ENCODE assay signal across 27 cellular contexts in the genomic region with DNA sequence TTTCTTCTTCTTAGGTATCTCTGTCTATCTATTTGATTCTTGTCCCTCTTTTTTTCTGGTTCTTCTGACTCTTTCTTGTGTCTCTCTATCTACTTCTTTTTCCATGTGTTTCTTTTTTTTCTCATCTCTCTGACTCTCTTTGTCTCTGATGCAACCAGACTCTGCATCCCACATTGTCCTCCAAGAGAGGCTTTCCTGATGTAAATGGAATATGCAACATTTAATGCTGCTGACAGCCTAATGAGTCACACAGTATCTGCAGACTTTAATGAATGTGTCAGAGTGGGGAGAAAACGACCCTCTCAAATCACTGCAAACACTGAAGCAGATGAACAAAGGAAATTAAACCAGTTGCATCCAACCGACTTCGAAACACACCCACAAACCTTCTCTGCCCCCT.
DNase-seq lines count a peak whose midpoint lies in the region; ATAC-seq, FAIRE-seq and TF ChIP-seq lines count a peak whose summit lies in the region.
"Had no signal": no experiment of that assay in that cellular context is flagged by ENCODE, and none has a peak within 500 bp of the region (broad histone marks: within the 10 kb centered on the region; RNA-seq: fewer than 3 reads in every experiment).

No MANE protein-coding gene starts in this region.

- H3K27me3 Mint-ChIP-seq in astrocyte (ENCODE audit: low read depth, unreplicated experiment), result peaks cover 3% of the 10 kb centered on the region
- H3K27me3 Mint-ChIP-seq: activated naive CD8-positive, alpha-beta T cell treated with anti-CD3 and anti-CD28 coated beads, Interleukin-2, amount 50 U/mL, for 24 hours; activated T-cell treated with anti-CD3 and anti-CD28 coated beads, Interleukin-2, amount 50 U/mL, for 24 hours had no signal

- no peaks in the 10 kb centered on the region for H3K4me1 ChIP-seq in A673 (ENCODE audit: insufficient read depth, low read length, poor library complexity, severe bottlenecking)
- H3K4me1 ChIP-seq in astrocyte (ENCODE audit: insufficient read depth, low read length), result peaks cover 8% of the 10 kb centered on the region
- H3K4me1 ChIP-seq: A549, Caco-2 had no signal

- H3K4me3 Mint-ChIP-seq in astrocyte (ENCODE audit: unreplicated experiment), result no peak overlapping the region
- H3K4me3 Mint-ChIP-seq: activated naive CD8-positive, alpha-beta T cell treated with anti-CD3 and anti-CD28 coated beads, Interleukin-2, amount 50 U/mL, for 24 hours; activated T-cell treated with anti-CD3 and anti-CD28 coated beads, Interleukin-2, amount 50 U/mL, for 24 hours; nephron progenitor cell had no signal

- CTCF ChIA-PET in A673 (lab: Charles Lee) (no interaction called here), RWPE1 (lab: Yijun Ruan, JAX) (no interaction called here)

- H3K27me3 ChIP-seq in A673 (replicated peaks; ENCODE audit: insufficient read depth, low read depth, low read length, poor library complexity), result no peaks in the 10 kb centered on the region
- no peaks in the 10 kb centered on the region for H3K27me3 ChIP-seq in astrocyte (ENCODE audit: insufficient read depth, low read length)
- H3K27me3 ChIP-seq: hepatocyte had no signal

- H3K36me3 Mint-ChIP-seq in astrocyte (ENCODE audit: low read depth, unreplicated experiment), result no peaks in the 10 kb centered on the region

- H3K27ac Mint-ChIP-seq in astrocyte (ENCODE audit: unreplicated experiment), result peak overlapping the region; percentile 92
- H3K27ac Mint-ChIP-seq: activated naive CD8-positive, alpha-beta T cell treated with anti-CD3 and anti-CD28 coated beads, Interleukin-2, amount 50 U/mL, for 24 hours; activated T-cell treated with anti-CD3 and anti-CD28 coated beads, Interleukin-2, amount 50 U/mL, for 24 hours; nephron progenitor cell had no signal

- POLR2A ChIA-PET in A673 (lab: Charles Lee; ENCODE audit: low non-redundant PET) (no interaction called here), RWPE1 (lab: Yijun Ruan, JAX; ENCODE audit: low non-redundant PET) (no interaction called here)

- peak; percentile 50 for FAIRE-seq in astrocyte (lab: Jason Lieb, UNC)
- FAIRE-seq: A549, GM18507, GM19239, kidney, urothelium cell line had no signal

- DNase-seq in A673 (ENCODE audit: low spot score), result peak; percentile 3
- DNase-seq in GM04504 (ENCODE audit: low read depth), result peak; percentile 41
- DNase-seq in astrocyte (ENCODE audit: low read depth), result peak; percentile 73
- peak; percentile 73 for DNase-seq in fibroblast of the aortic adventitia (ENCODE audit: low read depth)
- no peak for DNase-seq in dermis blood vessel endothelial cell
- no peak for DNase-seq in RWPE1 (ENCODE audit: low spot score)
- no peak for DNase-seq in GM10266 (ENCODE audit: extremely low spot score)
- DNase-seq: activated CD4-positive, alpha-beta T cell treated with anti-CD3 and anti-CD28 coated beads, Interleukin-2, amount 50 U/mL, for 4 hours; activated naive CD8-positive, alpha-beta T cell treated with anti-CD3 and anti-CD28 coated beads, Interleukin-2, amount 50 U/mL, for 24 hours; activated T-cell treated with anti-CD3 and anti-CD28 coated beads, Interleukin-2, amount 50 U/mL, for 24 hours; Caco-2; kidney; NCI-H1092 treated with DMSO at 0.1 percent for 48 hours; NCI-H2107; NCI-H82; nephron progenitor cell; right cardiac atrium; stimulated activated CD4-positive, alpha-beta T cell treated with anti-CD3 and anti-CD28 coated beads, Interleukin-1b, Interleukin-23, amount 100 ng/mL, for 48 hours; SW 1271 had no signal

- H3K36me3 ChIP-seq in A673 (ENCODE audit: insufficient read depth, low read length, poor library complexity, severe bottlenecking), result no peaks in the 10 kb centered on the region
- no peaks in the 10 kb centered on the region for H3K36me3 ChIP-seq in astrocyte (ENCODE audit: insufficient read depth, low read length)

- no peak for ATAC-seq in esophagus mucosa
- ATAC-seq: A549; activated naive CD8-positive, alpha-beta T cell treated with anti-CD3 and anti-CD28 coated beads, Interleukin-2, amount 50 U/mL, for 24 hours; Panc1; right cardiac atrium had no signal

- no peak overlapping the region for H3K9ac ChIP-seq in astrocyte (ENCODE audit: low read length)

- no peak for TF ChIP-seq CTCF in A673 (conservative IDR thresholded peaks at IDR 0.05; ENCODE audit: low read depth, low read length)
- TF ChIP-seq CTCF in astrocyte (IDR thresholded peaks at IDR 0.05; ENCODE audit: insufficient read depth, low read depth, low read length), result no peak
- TF ChIP-seq CTCF in fibroblast of the aortic adventitia (IDR thresholded peaks at IDR 0.05; ENCODE audit: insufficient read depth, low read length), result no peak
- TF ChIP-seq CTCF in RWPE1 (conservative IDR thresholded peaks at IDR 0.05; ENCODE audit: low read depth), result no peak
- no peak for TF ChIP-seq CTCF in GM10266 (IDR thresholded peaks at IDR 0.05; ENCODE audit: control insufficient read depth, insufficient read depth, low read depth, missing control alignments)

- no peaks in the 10 kb centered on the region for H4K20me1 ChIP-seq in astrocyte (ENCODE audit: insufficient read depth, low read length)

- no peak overlapping the region for H3K4me3 ChIP-seq in A673 (ENCODE audit: low read depth, low read length, poor library complexity, severe bottlenecking)
- H3K4me3 ChIP-seq in astrocyte (ENCODE audit: insufficient read depth, low read depth, low read length), result no peak overlapping the region
- no peak overlapping the region for H3K4me3 ChIP-seq in fibroblast of the aortic adventitia (ENCODE audit: low read depth, low read length)
- H3K4me3 ChIP-seq: A549, hepatocyte had no signal

- peak overlapping the region; percentile 19 for H2AFZ ChIP-seq in astrocyte (ENCODE audit: low read depth, low read length)
- H2AFZ ChIP-seq: hepatocyte had no signal

- no TSS peak for BruUV-seq in A673 (replicated peaks; lab: Mats Ljungman, UMichigan)

- H3K27ac ChIP-seq in A673 (ENCODE audit: low read depth, low read length, poor library complexity, severe bottlenecking) (no peak overlapping the region), astrocyte (ENCODE audit: low read depth, low read length) (no peak overlapping the region), RWPE1 (no peak overlapping the region)
- H3K27ac ChIP-seq: A549, epithelial cell of prostate, hepatocyte had no signal

- no peaks in the 10 kb centered on the region for H3K79me2 ChIP-seq in astrocyte (ENCODE audit: insufficient read depth, low read length)
- H3K79me2 ChIP-seq: hepatocyte had no signal

- H3K4me2 ChIP-seq in astrocyte (ENCODE audit: low read length), result peak overlapping the region; percentile 50
- H3K4me2 ChIP-seq: A549, hepatocyte had no signal

- peaks cover 3% of the 10 kb centered on the region for H3K9me3 Mint-ChIP-seq in astrocyte (ENCODE audit: unreplicated experiment)
- H3K9me3 Mint-ChIP-seq: activated naive CD8-positive, alpha-beta T cell treated with anti-CD3 and anti-CD28 coated beads, Interleukin-2, amount 50 U/mL, for 24 hours; activated T-cell treated with anti-CD3 and anti-CD28 coated beads, Interleukin-2, amount 50 U/mL, for 24 hours; nephron progenitor cell had no signal

- H3K9me3 ChIP-seq in A673 (ENCODE audit: low read depth, low read length, poor library complexity, severe bottlenecking), result no peaks in the 10 kb centered on the region
- H3K9me3 ChIP-seq in astrocyte (ENCODE audit: insufficient read depth, low read depth, low read length), result no peaks in the 10 kb centered on the region
- H3K9me3 ChIP-seq: A549, Caco-2 had no signal

- peaks cover 14% of the 10 kb centered on the region for H3K4me1 Mint-ChIP-seq in astrocyte (ENCODE audit: low read depth, unreplicated experiment)
- H3K4me1 Mint-ChIP-seq: nephron progenitor cell had no signal

- intact Hi-C loops in A673 (cut with micrococcal nuclease; ENCODE audit: unreplicated experiment), result no loop called here

Comparison
In these comparisons a context has a peak if more than half of its experiments do, and no peak if none do; other contexts are left out.
1. DNase-seq: peak in A673 (single experiment), GM04504 (single experiment), astrocyte (single experiment) and fibroblast of the aortic adventitia (single experiment); none in dermis blood vessel endothelial cell (single experiment), RWPE1 (single experiment) and GM10266 (single experiment).